ENCODE assay signal across 1 cellular context in the genomic region with DNA sequence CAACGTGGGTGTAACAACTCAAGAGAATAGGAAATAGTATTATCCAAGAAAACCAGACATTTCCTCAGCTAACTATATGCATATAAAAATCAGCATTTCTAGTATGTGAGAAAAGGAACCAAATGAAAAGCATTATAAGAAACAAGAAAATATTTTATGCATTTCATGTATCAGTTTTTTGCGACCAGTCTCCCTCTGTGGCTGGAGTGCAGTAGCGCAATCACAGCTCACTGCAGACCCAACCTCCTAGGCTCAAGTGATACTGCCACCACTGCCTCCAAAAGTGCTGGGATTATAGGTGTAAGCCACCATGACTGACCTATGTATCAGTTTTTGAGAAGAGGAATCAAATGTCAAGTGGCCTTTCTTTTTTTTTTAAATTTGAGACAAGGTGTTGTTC.
TF ChIP-seq lines count a peak whose summit lies in the region.

No MANE protein-coding gene starts in this region.

TF ChIP-seq in SK-N-SH, 30 proteins besides CTCF, POLR2A, EP300 and RAD21 (continued from another document):
- TF ChIP-seq, protein P1, sequence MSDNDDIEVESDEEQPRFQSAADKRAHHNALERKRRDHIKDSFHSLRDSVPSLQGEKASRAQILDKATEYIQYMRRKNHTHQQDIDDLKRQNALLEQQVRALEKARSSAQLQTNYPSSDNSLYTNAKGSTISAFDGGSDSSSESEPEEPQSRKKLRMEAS (IDR thresholded peaks at IDR 0.05; ENCODE audit: low read depth): no peak
- no peak for TF ChIP-seq MEF2A (IDR thresholded peaks at IDR 0.05; ENCODE audit: borderline replicate concordance, low read depth)
- TF ChIP-seq POLR2AphosphoS5 (IDR thresholded peaks at IDR 0.05; ENCODE audit: low read depth, low read length): no peak
TF ChIP-seq in SK-N-SH: peak in this region for 0.
